ENCODE assay signal across 26 cellular contexts in the genomic region with DNA sequence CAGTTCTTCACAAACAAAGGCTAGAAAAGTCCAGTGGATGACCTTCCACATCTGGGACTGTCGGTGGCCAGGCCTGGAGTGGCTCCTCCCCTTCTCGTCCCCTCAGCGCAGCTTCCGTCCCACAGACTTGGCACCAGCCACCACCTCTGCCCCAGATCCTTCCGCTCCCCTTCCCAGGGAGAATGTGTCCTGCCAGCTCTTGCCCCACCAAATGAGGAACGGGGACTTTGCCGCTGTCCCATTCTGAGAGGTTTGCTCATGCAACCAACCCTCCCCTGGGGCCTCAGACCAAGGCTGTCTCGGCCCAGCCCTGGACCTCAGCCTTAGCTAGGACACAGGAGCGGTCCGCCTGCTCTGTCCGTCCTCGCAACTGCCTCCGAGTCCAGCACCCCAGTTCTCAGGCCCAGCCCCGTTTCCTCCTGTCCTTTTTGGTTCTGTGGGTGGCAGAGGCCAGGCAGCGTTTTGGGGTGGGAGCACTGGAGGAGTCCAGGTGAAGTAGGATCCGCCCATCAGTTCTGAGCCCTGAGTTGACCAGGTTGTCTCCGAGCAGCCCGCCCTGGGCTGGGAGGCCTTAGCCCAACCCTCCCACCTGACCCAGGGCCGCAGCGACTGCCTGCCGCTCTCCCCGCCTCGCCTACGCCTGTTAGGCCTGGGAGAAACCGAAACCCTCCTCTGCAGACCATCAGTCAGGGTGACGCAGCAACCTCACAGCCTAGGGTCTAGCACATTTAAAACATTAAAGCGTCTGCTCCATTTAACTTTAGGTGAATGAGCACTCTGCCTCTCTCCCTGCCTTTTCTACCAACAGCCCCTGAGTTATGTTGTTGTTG.
DNase-seq lines count a peak whose midpoint lies in the region; ATAC-seq, FAIRE-seq and TF ChIP-seq lines count a peak whose summit lies in the region.
"Had no signal": no experiment of that assay in that cellular context is flagged by ENCODE, and none has a peak within 500 bp of the region (broad histone marks: within the 10 kb centered on the region; RNA-seq: fewer than 3 reads in every experiment).

No MANE protein-coding gene starts in this region.

- no peak for TF ChIP-seq CTCF in activated CD8-positive, alpha-beta T cell treated with anti-CD3 and anti-CD28 coated beads for 36 hours (IDR thresholded peaks at IDR 0.05)
- TF ChIP-seq CTCF in GM12878 (IDR thresholded peaks at IDR 0.05 in 2 of 3, conservative IDR thresholded peaks at IDR 0.05 in 1 of 3; ENCODE audit: control insufficient read depth in 2 of 3, extremely low read depth in 1 of 3, insufficient read depth in 1 of 3, low read depth in 3 of 3, low read length in 3 of 3) (no peak), progenitor cell of endocrine pancreas (IDR thresholded peaks at IDR 0.05; ENCODE audit: unreplicated experiment) (no peak)

- H2AFZ ChIP-seq in GM12878 (ENCODE audit: control insufficient read depth, low read depth, low read length), result no peak overlapping the region

- H3K4me3 Mint-ChIP-seq in activated CD8-positive, alpha-beta T cell treated with anti-CD3 and anti-CD28 coated beads for 36 hours, result no peak overlapping the region
- no peak overlapping the region for H3K4me3 Mint-ChIP-seq in activated CD8-positive, alpha-beta T cell treated with anti-CD3 and anti-CD28 coated beads, Interleukin-2, amount 10 ng/mL, durations not matched to agents 7 days and 5 days
- H3K4me3 Mint-ChIP-seq in progenitor cell of endocrine pancreas (ENCODE audit: low read depth), result no peak overlapping the region
- H3K4me3 Mint-ChIP-seq: activated B cell treated with CpG ODN at 0.5 μM for 24 hours had no signal

- BruUV-seq in GM12878 (replicated peaks; lab: Mats Ljungman, UMichigan), result no TSS peak

- no peaks in the 10 kb centered on the region for H3K27me3 ChIP-seq in GM12878 (replicated peaks in 1 of 2; ENCODE audit: control insufficient read depth in 2 of 2, insufficient read depth in 2 of 2, low read length in 1 of 2)
- H3K27me3 ChIP-seq: brain microvascular endothelial cell, foreskin keratinocyte had no signal

- TF ChIP-seq POLR2A in GM12878 (IDR thresholded peaks at IDR 0.05; ENCODE audit: low read depth, low read length), result no peak

- in situ Hi-C loops in GM12878 (cut with MboI), result no loop called here

- H3K4me2 ChIP-seq in GM12878 (ENCODE audit: control insufficient read depth, insufficient read depth), result no peak overlapping the region
- H3K4me2 ChIP-seq: smooth muscle cell had no signal

- 75% methylated on average over 26 of the region's 27 CpGs for WGBS in GM12878 (ENCODE audit: insufficient coverage, insufficient replicate concordance, low lambda C conversion rate, missing lambda C conversion rate)

- intact Hi-C loops in activated CD8-positive, alpha-beta T cell treated with anti-CD3 and anti-CD28 coated beads for 36 hours (cut with micrococcal nuclease), result loop anchor here (10.0 kb wide), 1 partner anchor 223 kb away; no protein-coding TSS in a partner anchor
- intact Hi-C loops in GM12878 (cut with micrococcal nuclease; ENCODE audit: unreplicated experiment), result no loop called here

- FAIRE-seq in GM12878 (lab: Jason Lieb, UNC), result no peak
- FAIRE-seq: colon had no signal

- peaks cover 9% of the 10 kb centered on the region for H3K9me3 Mint-ChIP-seq in activated CD8-positive, alpha-beta T cell treated with anti-CD3 and anti-CD28 coated beads for 36 hours
- peaks cover 6% of the 10 kb centered on the region for H3K9me3 Mint-ChIP-seq in activated CD8-positive, alpha-beta T cell treated with anti-CD3 and anti-CD28 coated beads, Interleukin-2, amount 10 ng/mL, durations not matched to agents 7 days and 5 days (ENCODE audit: insufficient read depth)
- H3K9me3 Mint-ChIP-seq in progenitor cell of endocrine pancreas (ENCODE audit: low read depth), result no peaks in the 10 kb centered on the region
- H3K9me3 Mint-ChIP-seq: activated B cell treated with CpG ODN at 0.5 μM for 24 hours had no signal

- RAD21 ChIA-PET in GM12878 (lab: Charles Lee; ENCODE audit: unreplicated experiment), result no interaction called here

- H3K36me3 ChIP-seq in GM12878 (ENCODE audit: control insufficient read depth in 2 of 2, insufficient read depth in 2 of 2, low read length in 1 of 2), result no peaks in the 10 kb centered on the region
- H3K36me3 ChIP-seq: brain microvascular endothelial cell, lower lobe of right lung had no signal

- H3K4me1 Mint-ChIP-seq in activated CD8-positive, alpha-beta T cell treated with anti-CD3 and anti-CD28 coated beads for 36 hours (ENCODE audit: low read depth), result peaks cover 41% of the 10 kb centered on the region
- H3K4me1 Mint-ChIP-seq in activated CD8-positive, alpha-beta T cell treated with anti-CD3 and anti-CD28 coated beads, Interleukin-2, amount 10 ng/mL, durations not matched to agents 7 days and 5 days (ENCODE audit: low read depth), result peaks cover 34% of the 10 kb centered on the region
- no peaks in the 10 kb centered on the region for H3K4me1 Mint-ChIP-seq in progenitor cell of endocrine pancreas (ENCODE audit: low read depth)

- CTCF ChIA-PET in activated CD8-positive, alpha-beta T cell treated with anti-CD3 and anti-CD28 coated beads for 36 hours (lab: Charles Lee), result no interaction called here
- CTCF ChIA-PET in activated CD8-positive, alpha-beta T cell treated with anti-CD3 and anti-CD28 coated beads, Interleukin-2, amount 10 ng/mL, durations not matched to agents 7 days and 5 days (lab: Charles Lee), result no interaction called here
- CTCF ChIA-PET in GM12878 (lab: Yijun Ruan, JAX), result no interaction called here

- no peaks in the 10 kb centered on the region for H3K27me3 Mint-ChIP-seq in activated CD8-positive, alpha-beta T cell treated with anti-CD3 and anti-CD28 coated beads for 36 hours
- no peaks in the 10 kb centered on the region for H3K27me3 Mint-ChIP-seq in activated CD8-positive, alpha-beta T cell treated with anti-CD3 and anti-CD28 coated beads, Interleukin-2, amount 10 ng/mL, durations not matched to agents 7 days and 5 days (ENCODE audit: low read depth)
- no peaks in the 10 kb centered on the region for H3K27me3 Mint-ChIP-seq in progenitor cell of endocrine pancreas
- H3K27me3 Mint-ChIP-seq: activated B cell treated with CpG ODN at 0.5 μM for 24 hours had no signal

- H3K4me1 ChIP-seq in GM12878 (ENCODE audit: control insufficient read depth, insufficient read depth, low read length), result no peaks in the 10 kb centered on the region; the same call in 1 of the 2 replicates
- H3K4me1 ChIP-seq: lower lobe of right lung, psoas muscle had no signal

- H3K9me3 ChIP-seq in GM12878 (replicated peaks; ENCODE audit: control insufficient read depth, insufficient read depth, low read length), result peaks cover 2% of the 10 kb centered on the region; the same call in 2 of the 3 replicates
- H3K9me3 ChIP-seq: lower lobe of right lung, mucosa of descending colon, psoas muscle had no signal

- POLR2A ChIA-PET in activated CD8-positive, alpha-beta T cell treated with anti-CD3 and anti-CD28 coated beads for 36 hours (lab: Charles Lee), result interaction anchor here (0.6 kb wide), 1 partner anchor 291 kb away, joined by 3 read pairs; no protein-coding TSS in a partner anchor
- POLR2A ChIA-PET in activated CD8-positive, alpha-beta T cell treated with anti-CD3 and anti-CD28 coated beads, Interleukin-2, amount 10 ng/mL, durations not matched to agents 7 days and 5 days (lab: Charles Lee), result no interaction called here
- POLR2A ChIA-PET in GM12878 (lab: Charles Lee), result no interaction called here

- no peaks in the 10 kb centered on the region for H4K20me1 ChIP-seq in GM12878 (ENCODE audit: control insufficient read depth, insufficient read depth)

- no peak overlapping the region for H3K27ac ChIP-seq in GM12878 (ENCODE audit: control insufficient read depth, insufficient read depth)
- H3K27ac ChIP-seq: 22Rv1, brain microvascular endothelial cell, foreskin keratinocyte, lower lobe of right lung, psoas muscle had no signal

- peak; percentile 18 for DNase-seq in activated CD8-positive, alpha-beta T cell treated with anti-CD3 and anti-CD28 coated beads for 36 hours
- no peak for DNase-seq in activated CD8-positive, alpha-beta T cell treated with anti-CD3 and anti-CD28 coated beads, Interleukin-2, amount 10 ng/mL, durations not matched to agents 7 days and 5 days
- DNase-seq in GM12878 (ENCODE audit: low read depth, low spot score) (no peak), left kidney (ENCODE audit: low read depth, low spot score) (peak; percentile 54), progenitor cell of endocrine pancreas (ENCODE audit: low spot score, unreplicated experiment) (no peak), NCI-H446 (lab: John Stamatoyannopoulos, UW) (no peak)
- DNase-seq: activated B cell treated with CpG ODN at 0.5 μM for 24 hours; activated gamma-delta T cell treated with Interleukin-2 at 50 U/mL for 16 hours; brain microvascular endothelial cell; CD8-positive, alpha-beta memory T cell; effector CD8-positive, alpha-beta T cell; GF-D8; hippocampal formation; lower lobe of right lung; mucosa of descending colon; NCI-H1092 treated with DMSO at 0.1 percent for 48 hours; NCI-H187 treated with DMSO at 0.1 percent for 48 hours; NCI-H748 treated with DMSO at 0.1 percent for 48 hours; stimulated activated CD4-positive, alpha-beta T cell treated with anti-CD3 and anti-CD28 coated beads, Interleukin-2, amount 100 ng/mL, for 24 hours had no signal

- no peak overlapping the region for H3K27ac Mint-ChIP-seq in activated CD8-positive, alpha-beta T cell treated with anti-CD3 and anti-CD28 coated beads for 36 hours
- H3K27ac Mint-ChIP-seq in activated CD8-positive, alpha-beta T cell treated with anti-CD3 and anti-CD28 coated beads, Interleukin-2, amount 10 ng/mL, durations not matched to agents 7 days and 5 days, result no peak overlapping the region
- peak overlapping the region; percentile 56 for H3K27ac Mint-ChIP-seq in progenitor cell of endocrine pancreas
- H3K27ac Mint-ChIP-seq: activated B cell treated with CpG ODN at 0.5 μM for 24 hours had no signal

- SMC1A ChIA-PET in GM12878 (lab: Charles Lee; ENCODE audit: uncharacterized antibody, unreplicated experiment), result no interaction called here

- H3K79me2 ChIP-seq in GM12878 (ENCODE audit: control insufficient read depth, insufficient read depth, low read length), result no peaks in the 10 kb centered on the region

- TF ChIP-seq RAD21 in GM12878 (IDR thresholded peaks at IDR 0.05; ENCODE audit: insufficient read depth, low read depth, low read length), result no peak

- ATAC-seq in activated CD8-positive, alpha-beta T cell treated with anti-CD3 and anti-CD28 coated beads for 36 hours, result no peak
- no peak for ATAC-seq in activated CD8-positive, alpha-beta T cell treated with anti-CD3 and anti-CD28 coated beads, Interleukin-2, amount 10 ng/mL, durations not matched to agents 7 days and 5 days
- ATAC-seq in GM12878, result peak; percentile 91
- ATAC-seq in HG02885 (IDR thresholded peaks at IDR 0.05; ENCODE audit: poor library complexity, unreplicated experiment), result no peak
- ATAC-seq in GM18858 (IDR thresholded peaks at IDR 0.05; ENCODE audit: unreplicated experiment), result no peak
- ATAC-seq: mucosa of descending colon had no signal

- H3K9ac ChIP-seq in GM12878 (ENCODE audit: control insufficient read depth, insufficient read depth, low read length), result no peak overlapping the region

- peak in 1 of 2 experiments; percentile 21; a peak in 1 of 4 replicates for TF ChIP-seq EP300 in GM12878 (IDR thresholded peaks at IDR 0.05; ENCODE audit: borderline replicate concordance in 1 of 2, control insufficient read depth in 1 of 2, low read depth in 2 of 2, low read length in 2 of 2)

- no peak overlapping the region for H3K4me3 ChIP-seq in GM12878
- H3K4me3 ChIP-seq: lower lobe of right lung, mucosa of descending colon, psoas muscle, smooth muscle cell had no signal

- H3K36me3 Mint-ChIP-seq in activated CD8-positive, alpha-beta T cell treated with anti-CD3 and anti-CD28 coated beads for 36 hours (ENCODE audit: low read depth), result peaks cover 5% of the 10 kb centered on the region
- peaks cover 7% of the 10 kb centered on the region for H3K36me3 Mint-ChIP-seq in activated CD8-positive, alpha-beta T cell treated with anti-CD3 and anti-CD28 coated beads, Interleukin-2, amount 10 ng/mL, durations not matched to agents 7 days and 5 days (ENCODE audit: low read depth)
- no peaks in the 10 kb centered on the region for H3K36me3 Mint-ChIP-seq in progenitor cell of endocrine pancreas (ENCODE audit: insufficient read depth)
- H3K36me3 Mint-ChIP-seq: CD8-positive, alpha-beta memory T cell had no signal

Comparison
In these comparisons a context has a peak if more than half of its experiments do, and no peak if none do; other contexts are left out.
1. DNase-seq: peak in activated CD8-positive, alpha-beta T cell treated with anti-CD3 and anti-CD28 coated beads for 36 hours (single experiment) and left kidney (single experiment); none in activated CD8-positive, alpha-beta T cell treated with anti-CD3 and anti-CD28 coated beads, Interleukin-2, amount 10 ng/mL, durations not matched to agents 7 days and 5 days (single experiment), GM12878 (single experiment), progenitor cell of endocrine pancreas (single experiment) and NCI-H446 (0 of 2).